In genomic region chr2:236028066-236028465, GRCh38 we compare ENCODE assay signal across 10 cellular contexts.
"Had no signal": no experiment of that assay in that cellular context is flagged by ENCODE, and none has a peak within 500 bp of the region (broad histone marks: within the 10 kb centered on the region; RNA-seq: fewer than 3 reads in every experiment).

No MANE protein-coding gene starts in this region.

- H3K4me3 Mint-ChIP-seq: HFFc6, IgD-negative memory B cell had no signal

- H3K9me3 ChIP-seq: HAP-1 had no signal

- ATAC-seq: HCT116, HepG2 had no signal

- DNase-seq: GM23248, GOT3, H7, HFFc6, KBM-7 had no signal

- H3K4me1 ChIP-seq: HAP-1 had no signal

- H3K27ac ChIP-seq: GM23248, HL-60 had no signal

- H3K36me3 ChIP-seq: HAP-1 had no signal

- H3K27ac Mint-ChIP-seq: HFFc6, IgD-negative memory B cell had no signal

- H3K4me1 Mint-ChIP-seq: IgD-negative memory B cell had no signal

- H3K27me3 Mint-ChIP-seq: IgD-negative memory B cell had no signal

- H3K4me3 ChIP-seq: GM23248, HAP-1 had no signal

- H3K36me3 Mint-ChIP-seq: IgD-negative memory B cell had no signal
